9 cellular contexts compared by ENCODE assay signal in the genomic region with DNA sequence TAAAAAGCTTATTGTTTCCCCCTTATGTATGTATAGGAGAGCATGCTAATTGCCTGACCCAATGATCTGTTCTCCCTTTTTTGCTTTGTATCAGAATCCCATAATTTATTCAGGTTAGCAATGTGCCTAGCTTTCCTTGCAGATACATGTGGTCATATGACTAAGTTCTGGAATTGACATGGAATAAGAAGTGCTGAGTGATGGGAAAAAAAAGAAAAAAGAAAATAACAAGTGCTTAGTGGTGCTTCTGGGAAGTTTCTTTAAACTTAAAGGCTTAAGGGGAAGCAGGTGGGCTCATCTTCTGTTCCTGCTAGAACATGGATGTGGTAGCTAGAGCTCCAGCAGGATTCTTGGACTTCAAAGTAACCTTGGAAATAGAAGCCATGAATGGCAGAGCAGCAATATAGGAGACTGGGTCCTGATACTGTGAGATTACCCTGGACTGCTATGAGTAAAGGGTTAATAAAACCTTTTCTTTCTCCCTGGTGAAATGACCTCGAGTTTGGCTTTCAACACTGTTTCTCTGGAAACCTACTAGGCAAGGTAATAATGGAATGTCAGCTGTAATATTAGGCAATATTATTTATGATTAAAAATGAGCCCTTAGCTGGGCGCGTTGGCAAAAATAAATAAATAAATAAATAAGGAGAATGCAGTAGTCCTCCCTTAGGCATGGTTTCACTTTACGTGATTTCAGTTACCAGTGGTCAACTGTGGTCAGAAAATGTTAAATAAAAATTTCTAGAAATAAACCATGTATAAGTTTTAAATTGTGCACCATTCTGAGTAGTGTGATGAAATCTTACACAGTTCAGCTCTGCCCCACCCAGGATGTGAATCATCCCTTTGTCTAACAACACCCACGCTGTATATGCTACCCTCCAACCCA. TPM values are rescaled to one million over a fixed set of nuclear protein-coding genes. Genes with fewer than 3 reads are reported as not detected.
A peak's percentile ranks its signal among the peaks of the same experiment; 100 is the strongest.
DNase-seq lines count a peak whose midpoint lies in the region; ATAC-seq and TF ChIP-seq lines count a peak whose summit lies in the region.
"Had no signal": no experiment of that assay in that cellular context is flagged by ENCODE, and none has a peak within 500 bp of the region (broad histone marks: within the 10 kb centered on the region; RNA-seq: fewer than 3 reads in every experiment).

No MANE protein-coding gene starts in this region.

- H3K4me3 ChIP-seq in fibroblast of lung (replicated peaks in 1 of 4; ENCODE audit: control extremely low read depth in 1 of 4, insufficient read depth in 1 of 4, low read depth in 3 of 4, low read length in 4 of 4): no peak overlapping the region
- H3K4me3 ChIP-seq in gastrocnemius medialis: no peak overlapping the region
- H3K4me3 ChIP-seq: skin epidermis had no signal

- H3K27ac ChIP-seq in fibroblast of lung (ENCODE audit: insufficient read depth, low read length) (no peak overlapping the region), gastrocnemius medialis (no peak overlapping the region)

- DNase-seq in ACHN (peak; percentile 71), fibroblast of lung (ENCODE audit: low read depth in 2 of 2) (peak; percentile 73 to 74), gastrocnemius medialis (no peak), amygdala (lab: John Stamatoyannopoulos, UW) (no peak), chondrocyte (ENCODE audit: low spot score) (no peak), T1000 (lab: John Stamatoyannopoulos, UW) (no peak)

- no peaks in the 10 kb centered on the region for H4K20me1 ChIP-seq in fibroblast of lung (ENCODE audit: control insufficient read depth, extremely low read depth, insufficient read depth, low read length)

- peaks cover 11% of the 10 kb centered on the region for H3K4me1 Mint-ChIP-seq in T-helper 1 cell treated with Interleukin-12 subunit alpha and Interleukin-12 subunit beta and Interleukin-4 antibody, amounts not matched to agents 30 μg/mL and 1 μg/mL, for 36 hours (ENCODE audit: low read depth)
- H3K4me1 Mint-ChIP-seq in chondrocyte (ENCODE audit: low read depth): no peaks in the 10 kb centered on the region

- in situ Hi-C loops in ACHN (cut with HindIII; ENCODE audit: low pct_ligation_motif_present, low pct_unique_long_range_greater_than_20kb, low sequenced_read_pairs): no loop called here
- in situ Hi-C loops in gastrocnemius medialis (cut with MboI; ENCODE audit: low sequenced_read_pairs in 4 of 4): no loop called here

- H3K9me3 ChIP-seq in fibroblast of lung (ENCODE audit: control insufficient read depth, insufficient read depth, low read depth, low read length): no peaks in the 10 kb centered on the region
- no peaks in the 10 kb centered on the region for H3K9me3 ChIP-seq in gastrocnemius medialis

- peak overlapping the region; percentile 53 for H3K4me3 Mint-ChIP-seq in T-helper 1 cell treated with Interleukin-12 subunit alpha and Interleukin-12 subunit beta and Interleukin-4 antibody, amounts not matched to agents 30 μg/mL and 1 μg/mL, for 36 hours
- no peak overlapping the region for H3K4me3 Mint-ChIP-seq in chondrocyte (ENCODE audit: unreplicated experiment)

- no peak for TF ChIP-seq POLR2A in gastrocnemius medialis (IDR thresholded peaks at IDR 0.05)

- no peak overlapping the region for H3K4me2 ChIP-seq in fibroblast of lung (ENCODE audit: extremely low read depth, insufficient read depth, low read length)

- H3K9me3 Mint-ChIP-seq in T-helper 1 cell treated with Interleukin-12 subunit alpha and Interleukin-12 subunit beta and Interleukin-4 antibody, amounts not matched to agents 30 μg/mL and 1 μg/mL, for 36 hours: no peaks in the 10 kb centered on the region
- peaks cover 7% of the 10 kb centered on the region for H3K9me3 Mint-ChIP-seq in chondrocyte (ENCODE audit: low read depth)

- no peaks in the 10 kb centered on the region for H3K79me2 ChIP-seq in fibroblast of lung (ENCODE audit: control insufficient read depth, insufficient read depth, low read length)

- H3K4me1 ChIP-seq in fibroblast of lung (ENCODE audit: control insufficient read depth, extremely low read depth, insufficient read depth, low read length): no peaks in the 10 kb centered on the region
- no peaks in the 10 kb centered on the region for H3K4me1 ChIP-seq in gastrocnemius medialis

- H3K36me3 ChIP-seq in fibroblast of lung (ENCODE audit: control insufficient read depth, insufficient read depth, low read length): no peaks in the 10 kb centered on the region
- no peaks in the 10 kb centered on the region for H3K36me3 ChIP-seq in gastrocnemius medialis

- no peaks in the 10 kb centered on the region for H3K27me3 ChIP-seq in fibroblast of lung (ENCODE audit: control insufficient read depth, insufficient read depth, low read length)
- no peaks in the 10 kb centered on the region for H3K27me3 ChIP-seq in gastrocnemius medialis

- ATAC-seq in GM21619 (IDR thresholded peaks at IDR 0.05; ENCODE audit: unreplicated experiment): peak; percentile 82
- ATAC-seq in gastrocnemius medialis: no peak

- no peak overlapping the region for H3K9ac ChIP-seq in fibroblast of lung (ENCODE audit: insufficient read depth, low read length)

- H3K36me3 Mint-ChIP-seq in T-helper 1 cell treated with Interleukin-12 subunit alpha and Interleukin-12 subunit beta and Interleukin-4 antibody, amounts not matched to agents 30 μg/mL and 1 μg/mL, for 36 hours (ENCODE audit: low read depth): peaks cover 3% of the 10 kb centered on the region
- no peaks in the 10 kb centered on the region for H3K36me3 Mint-ChIP-seq in chondrocyte (ENCODE audit: low read depth)

- intact Hi-C loops in gastrocnemius medialis (cut with DNase I; ENCODE audit: low total_unique reads): no loop called here

- H3K27me3 Mint-ChIP-seq in T-helper 1 cell treated with Interleukin-12 subunit alpha and Interleukin-12 subunit beta and Interleukin-4 antibody, amounts not matched to agents 30 μg/mL and 1 μg/mL, for 36 hours (ENCODE audit: low read depth): no peaks in the 10 kb centered on the region
- peaks cover 5% of the 10 kb centered on the region for H3K27me3 Mint-ChIP-seq in chondrocyte (ENCODE audit: low read depth)

- H2AFZ ChIP-seq in fibroblast of lung (ENCODE audit: low read length): no peak overlapping the region

- TF ChIP-seq CTCF in fibroblast of lung (conservative IDR thresholded peaks at IDR 0.05 in 1 of 2, IDR thresholded peaks at IDR 0.05 in 1 of 2; ENCODE audit: low read depth in 1 of 2, low read length in 2 of 2) (no peak), gastrocnemius medialis (IDR thresholded peaks at IDR 0.05 in 4 of 5, conservative IDR thresholded peaks at IDR 0.05 in 1 of 5) (no peak), chondrocyte (IDR thresholded peaks at IDR 0.05) (no peak)

- peak overlapping the region; percentile 62 for H3K27ac Mint-ChIP-seq in T-helper 1 cell treated with Interleukin-12 subunit alpha and Interleukin-12 subunit beta and Interleukin-4 antibody, amounts not matched to agents 30 μg/mL and 1 μg/mL, for 36 hours
- H3K27ac Mint-ChIP-seq in chondrocyte (ENCODE audit: unreplicated experiment): no peak overlapping the region

RNA-seq across cellular contexts. Expression of gene RBM41, which starts 16.7 kb away (rescaled TPM):
- 12.6 and 13.2 TPM in 2 replicates for total RNA-seq in fibroblast of lung
- 6.8 and 9.1 TPM in 2 replicates for polyA plus RNA-seq in fibroblast of lung
- polyA plus RNA-seq in fibroblast of lung (2012): 5.7 and 6.8 TPM in 2 replicates
- polyA minus RNA-seq in fibroblast of lung (ENCODE audit: low replicate concordance): 1.5 TPM in 1 of 2 replicates, not detected in the other
- total RNA-seq in gastrocnemius medialis: 10 to 100 TPM in 3 of 4 donors, 1 to 10 TPM in 1; 9.9 to 16.0 (median 13.2) TPM
- total RNA-seq in chondrocyte: 11.8 to 13.5 TPM (median 12.6 TPM) in 3 replicates

Comparison
In these comparisons a context has a peak if more than half of its experiments do, and no peak if none do; other contexts are left out.
1. DNase-seq: peak in ACHN (single experiment) and fibroblast of lung (2 of 2); none in gastrocnemius medialis (0 of 2), amygdala (0 of 56), chondrocyte (single experiment) and T1000 (single experiment).